22 cellular contexts compared by ENCODE assay signal in the genomic region with DNA sequence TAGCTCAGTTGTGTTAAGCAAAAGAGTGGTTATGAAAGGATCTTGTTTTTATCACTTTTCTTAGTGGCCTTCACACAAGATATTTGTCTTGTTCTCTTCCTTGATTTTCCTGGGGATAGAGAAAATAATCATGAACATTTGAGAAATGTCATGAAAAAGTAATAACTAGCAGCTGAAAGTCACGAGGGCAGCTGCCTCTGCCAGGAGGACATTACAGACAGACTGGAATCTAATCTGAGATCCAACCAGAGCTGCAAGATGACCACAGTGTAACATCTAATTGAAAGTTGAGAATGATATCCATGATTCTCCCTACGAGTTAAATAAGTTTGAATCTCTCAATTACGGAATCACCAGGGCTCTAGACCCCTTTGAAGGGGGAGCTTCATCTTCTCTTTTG.
DNase-seq lines count a peak whose midpoint lies in the region; ATAC-seq and TF ChIP-seq lines count a peak whose summit lies in the region.
"Had no signal": no experiment of that assay in that cellular context is flagged by ENCODE, and none has a peak within 500 bp of the region (broad histone marks: within the 10 kb centered on the region; RNA-seq: fewer than 3 reads in every experiment).

No MANE protein-coding gene starts in this region.

- no peak overlapping the region for H3K27ac Mint-ChIP-seq in endothelial cell (ENCODE audit: unreplicated experiment)
- H3K27ac Mint-ChIP-seq in naive thymus-derived CD4-positive, alpha-beta T cell, result no peak overlapping the region
- H3K27ac Mint-ChIP-seq: CD4-positive, alpha-beta T cell had no signal

- ATAC-seq in IMR-90 (ENCODE audit: low read depth) (no peak), sciatic nerve (peak; percentile 81)
- no peak for ATAC-seq in naive thymus-derived CD4-positive, alpha-beta T cell
- ATAC-seq: A549, Right ventricle myocardium inferior had no signal

- H4K20me1 ChIP-seq in IMR-90 (ENCODE audit: insufficient read depth, low read length), result no peaks in the 10 kb centered on the region

- H4K8ac ChIP-seq in IMR-90 (ENCODE audit: low read depth in 2 of 2, low read length in 2 of 2), result no peak overlapping the region

- H3K9me1 ChIP-seq in IMR-90 (ENCODE audit: insufficient read depth, low read length), result peaks cover 5% of the 10 kb centered on the region

- H3K36me3 Mint-ChIP-seq in endothelial cell (ENCODE audit: low read depth, unreplicated experiment), result peaks cover 24% of the 10 kb centered on the region
- H3K36me3 Mint-ChIP-seq in naive thymus-derived CD4-positive, alpha-beta T cell, result peaks cover 0 to 60% (median 52%) of the 10 kb centered on the region in 5 donors

- no peak overlapping the region for H3K23ac ChIP-seq in IMR-90 (ENCODE audit: low read depth, low read length)

- H2AFZ ChIP-seq in IMR-90 (replicated peaks; ENCODE audit: low read length, poor library complexity), result no peak overlapping the region
- H2AFZ ChIP-seq: PC-9 had no signal

- H2BK20ac ChIP-seq in IMR-90 (ENCODE audit: low read depth, low read length), result no peak overlapping the region

- no CpG with 5 or more reads among the region's 3 CpGs for WGBS in IMR-90 (ENCODE audit: extremely low coverage in 2 of 2, insufficient read length in 1 of 2), 2 experiments
- 87 to 96% (median 89%) methylated on average over 3 of the region's 3 CpGs for WGBS in ovary, 3 donors

- no peak overlapping the region for H3K4me3 ChIP-seq in IMR-90 (ENCODE audit: insufficient read depth, low read depth, low read length)
- no peak overlapping the region for H3K4me3 ChIP-seq in naive thymus-derived CD4-positive, alpha-beta T cell (ENCODE audit: low read length)
- H3K4me3 ChIP-seq in ovary, result no peak overlapping the region
- H3K4me3 ChIP-seq: A549; BLaER1 treated with 17β-estradiol and CSF1 and Interleukin-3, amounts not matched to agents 10 nM and 100 nM; PC-9; SJSA1 had no signal

- H4K91ac ChIP-seq in IMR-90 (ENCODE audit: insufficient read depth, low read depth, low read length), result no peak overlapping the region

- H3K4me1 ChIP-seq in IMR-90 (ENCODE audit: control insufficient read depth, insufficient read depth, low read length), result peaks cover 4% of the 10 kb centered on the region
- no peaks in the 10 kb centered on the region for H3K4me1 ChIP-seq in naive thymus-derived CD4-positive, alpha-beta T cell (ENCODE audit: control insufficient read depth in 2 of 2, insufficient read depth in 2 of 2, low read length in 2 of 2)
- H3K4me1 ChIP-seq in ovary (ENCODE audit: insufficient read depth), result peaks cover 6% of the 10 kb centered on the region
- H3K4me1 ChIP-seq: SJSA1 had no signal

- 0 out of 3 replicates have a peak overlapping the region, but pooled peaks have one; percentile 63 for H2BK15ac ChIP-seq in IMR-90 (ENCODE audit: low read depth, low read length)

- H2AK5ac ChIP-seq in IMR-90 (ENCODE audit: low read depth, low read length), result no peak overlapping the region

- H2BK120ac ChIP-seq in IMR-90 (ENCODE audit: low read depth, low read length), result no peak overlapping the region

- H2BK5ac ChIP-seq in IMR-90 (ENCODE audit: low read depth, low read length, poor library complexity, severe bottlenecking), result no peak overlapping the region

- H3K9me3 Mint-ChIP-seq in endothelial cell (ENCODE audit: unreplicated experiment), result no peaks in the 10 kb centered on the region
- peaks cover 0 to 3% (median 0%) of the 10 kb centered on the region in 11 donors for H3K9me3 Mint-ChIP-seq in naive thymus-derived CD4-positive, alpha-beta T cell
- H3K9me3 Mint-ChIP-seq: CD4-positive, alpha-beta T cell had no signal

- no peak overlapping the region for H3K18ac ChIP-seq in IMR-90 (ENCODE audit: low read depth, low read length)

- in situ Hi-C loops in IMR-90 (cut with MboI; ENCODE audit: low sequenced_read_pairs) (no loop called here), GM13976 (cut with MboI; ENCODE audit: low sequenced_read_pairs, unreplicated experiment) (no loop called here)

- no peak overlapping the region for H2AK9ac ChIP-seq in IMR-90 (replicated peaks; ENCODE audit: low read depth, low read length, poor library complexity)

- POLR2A ChIA-PET in IMR-90 (lab: Charles Lee; ENCODE audit: unreplicated experiment), result no interaction called here
- POLR2A ChIA-PET in naive thymus-derived CD4-positive, alpha-beta T cell (lab: Charles Lee), result no interaction called here

- H3K36me3 ChIP-seq in IMR-90 (ENCODE audit: control insufficient read depth, insufficient read depth, low read length), result no peaks in the 10 kb centered on the region
- peaks cover 0 to 16% (median 0%) of the 10 kb centered on the region in 3 experiments for H3K36me3 ChIP-seq in naive thymus-derived CD4-positive, alpha-beta T cell (ENCODE audit: control insufficient read depth in 2 of 3, insufficient read depth in 3 of 3, low read length in 3 of 3)
- no peaks in the 10 kb centered on the region for H3K36me3 ChIP-seq in ovary
- H3K36me3 ChIP-seq: SJSA1 had no signal

- H4K5ac ChIP-seq in IMR-90 (ENCODE audit: low read depth, low read length), result no peak overlapping the region

- TF ChIP-seq CTCF in IMR-90 (conservative IDR thresholded peaks at IDR 0.05; ENCODE audit: low read depth, low read length) (no peak), endothelial cell (IDR thresholded peaks at IDR 0.05; ENCODE audit: unreplicated experiment) (no peak), GM13976 (IDR thresholded peaks at IDR 0.05; ENCODE audit: borderline replicate concordance, control extremely low read depth, extremely low read depth, insufficient read depth, missing control alignments) (no peak), ovary (IDR thresholded peaks at IDR 0.05) (no peak)

- H3K27me3 ChIP-seq in IMR-90 (ENCODE audit: control insufficient read depth, insufficient read depth, low read length) (no peaks in the 10 kb centered on the region), ovary (no peaks in the 10 kb centered on the region)
- H3K27me3 ChIP-seq in naive thymus-derived CD4-positive, alpha-beta T cell (ENCODE audit: control insufficient read depth in 2 of 2, insufficient read depth in 2 of 2, low read length in 2 of 2), result no peaks in the 10 kb centered on the region
- H3K27me3 ChIP-seq: BLaER1 treated with 17β-estradiol and CSF1 and Interleukin-3, amounts not matched to agents 10 nM and 100 nM had no signal

- CTCF ChIA-PET in IMR-90 (lab: Yijun Ruan, JAX), result interaction anchor here (1.0 kb wide), 1 partner anchor 11 kb away, joined by 3 read pairs; no protein-coding TSS in a partner anchor
- CTCF ChIA-PET in naive thymus-derived CD4-positive, alpha-beta T cell (lab: Charles Lee), result no interaction called here

- TF ChIP-seq POLR2A in IMR-90 (IDR thresholded peaks at IDR 0.05; ENCODE audit: low read depth, low read length) (no peak), ovary (IDR thresholded peaks at IDR 0.05) (no peak)

- TF ChIP-seq EP300 in ovary (IDR thresholded peaks at IDR 0.05), result no peak

- H3K9me3 ChIP-seq in IMR-90 (ENCODE audit: control insufficient read depth, insufficient read depth, low read length), result no peaks in the 10 kb centered on the region
- H3K9me3 ChIP-seq in naive thymus-derived CD4-positive, alpha-beta T cell (ENCODE audit: control insufficient read depth in 2 of 3, low read length in 3 of 3), result no peaks in the 10 kb centered on the region
- H3K9me3 ChIP-seq in ovary, result no peaks in the 10 kb centered on the region
- H3K9me3 ChIP-seq: A549, SJSA1 had no signal

- H3K4me1 Mint-ChIP-seq in endothelial cell (ENCODE audit: unreplicated experiment), result no peaks in the 10 kb centered on the region
- H3K4me1 Mint-ChIP-seq in naive thymus-derived CD4-positive, alpha-beta T cell, result peaks cover 0 to 14% (median 12%) of the 10 kb centered on the region in 7 donors

- H3K4me3 Mint-ChIP-seq in endothelial cell (ENCODE audit: unreplicated experiment), result no peak overlapping the region
- no peak overlapping the region for H3K4me3 Mint-ChIP-seq in naive thymus-derived CD4-positive, alpha-beta T cell
- H3K4me3 Mint-ChIP-seq: CD4-positive, alpha-beta T cell had no signal

- no peak overlapping the region for H3K4ac ChIP-seq in IMR-90 (ENCODE audit: low read depth, low read length)

- no peak overlapping the region for H3K14ac ChIP-seq in IMR-90 (replicated peaks; ENCODE audit: low read depth, low read length)

- no peak overlapping the region for H3K56ac ChIP-seq in IMR-90 (ENCODE audit: extremely low read depth, insufficient read depth, low read length)

- dilution Hi-C loops in IMR-90 (cut with HindIII; ENCODE audit: low sequenced_read_pairs, unreplicated experiment), result no loop called here

- H3K27me3 Mint-ChIP-seq in endothelial cell (ENCODE audit: unreplicated experiment), result peaks cover 5% of the 10 kb centered on the region
- no peaks in the 10 kb centered on the region for H3K27me3 Mint-ChIP-seq in naive thymus-derived CD4-positive, alpha-beta T cell
- H3K27me3 Mint-ChIP-seq: CD4-positive, alpha-beta T cell had no signal

- no peak for TF ChIP-seq RAD21 in IMR-90 (IDR thresholded peaks at IDR 0.05; ENCODE audit: low read length)

- BruUV-seq in IMR-90 (replicated peaks; lab: Mats Ljungman, UMichigan), result no TSS peak

- H3K4me2 ChIP-seq in IMR-90 (ENCODE audit: low read depth, low read length), result no peak overlapping the region
- H3K4me2 ChIP-seq: A549; BLaER1 treated with 17β-estradiol and CSF1 and Interleukin-3, amounts not matched to agents 10 nM and 100 nM; PC-9 had no signal

- H3K9ac ChIP-seq in IMR-90 (ENCODE audit: low read depth, low read length), result no peak overlapping the region
- H3K9ac ChIP-seq: BLaER1 treated with 17β-estradiol and CSF1 and Interleukin-3, amounts not matched to agents 10 nM and 100 nM had no signal

- H3K27ac ChIP-seq in IMR-90 (ENCODE audit: insufficient read depth, low read length) (no peak overlapping the region), ovary (no peak overlapping the region)
- no peak overlapping the region for H3K27ac ChIP-seq in naive thymus-derived CD4-positive, alpha-beta T cell (ENCODE audit: low read depth, low read length)
- H3K27ac ChIP-seq: A549; BLaER1 treated with 17β-estradiol and CSF1 and Interleukin-3, amounts not matched to agents 10 nM and 100 nM; HL-60; PC-9; SJSA1 had no signal

- DNase-seq in IMR-90 (no peak), SK-N-DZ (ENCODE audit: low spot score) (peak; percentile 53), fibroblast of gingiva (ENCODE audit: low read depth) (peak; percentile 46), sciatic nerve (ENCODE audit: low spot score) (no peak), endothelial cell (ENCODE audit: low spot score) (no peak), GM13976 (ENCODE audit: low spot score) (no peak), ovary (no peak)
- no peak for DNase-seq in naive thymus-derived CD4-positive, alpha-beta T cell
- DNase-seq: AML-193; CD4-positive, alpha-beta T cell; NCI-H1105; NCI-H1436 treated with DMSO at 0.1 percent for 48 hours; NCI-H1930; NCI-H446; NCI-H524 treated with DMSO at 0.1 percent for 48 hours; NCI-H774; PC-9 had no signal

- intact Hi-C loops in IMR-90 (cut with micrococcal nuclease) (no loop called here), sciatic nerve (cut with DNase I) (no loop called here), ovary (cut with DNase I) (no loop called here)
- intact Hi-C loops in naive thymus-derived CD4-positive, alpha-beta T cell (cut with micrococcal nuclease), result no loop called here

- no peaks in the 10 kb centered on the region for H3K79me1 ChIP-seq in IMR-90 (ENCODE audit: low read depth in 1 of 2, low read length in 2 of 2)

TF ChIP-seq in IMR-90, 13 proteins besides CTCF, POLR2A, EP300 and RAD21 (continues in another document):
- TF ChIP-seq RCOR1 (IDR thresholded peaks at IDR 0.05; ENCODE audit: insufficient replicate concordance, low read length) (no peak), MXI1 (IDR thresholded peaks at IDR 0.05; ENCODE audit: borderline replicate concordance, low read depth, low read length) (no peak)

Comparison
In these comparisons a context has a peak if more than half of its experiments do, and no peak if none do; other contexts are left out.
1. DNase-seq: peak in SK-N-DZ (single experiment) and fibroblast of gingiva (single experiment); none in IMR-90 (single experiment), sciatic nerve (single experiment), endothelial cell (single experiment), naive thymus-derived CD4-positive, alpha-beta T cell (0 of 9), GM13976 (single experiment) and ovary (0 of 5).